In the genomic region with DNA sequence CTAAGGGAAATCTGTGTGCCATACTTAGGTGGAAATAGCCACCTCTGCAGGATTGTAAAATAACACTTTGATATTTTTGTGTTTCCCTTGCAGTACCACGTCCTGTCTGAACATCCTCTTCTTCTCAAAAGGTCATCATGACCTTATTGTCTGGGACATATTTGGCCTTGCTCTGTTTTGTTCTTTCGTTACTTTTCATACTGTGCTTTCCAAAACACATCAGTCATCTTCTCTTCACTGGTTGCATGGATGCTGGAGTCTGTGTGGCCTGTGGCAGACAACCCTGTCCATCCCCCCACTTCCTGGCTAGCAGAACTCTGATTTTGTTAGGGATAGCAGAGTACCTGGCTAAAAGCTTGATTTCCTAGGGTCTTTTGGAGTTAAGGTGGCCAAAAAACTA, we compare ENCODE assay signal across 17 cellular contexts. TPM values are rescaled to one million over a fixed set of nuclear protein-coding genes. Genes with fewer than 3 reads are reported as not detected.
A peak's percentile ranks its signal among the peaks of the same experiment; 100 is the strongest.
DNase-seq lines count a peak whose midpoint lies in the region; ATAC-seq and TF ChIP-seq lines count a peak whose summit lies in the region.
"Had no signal": no experiment of that assay in that cellular context is flagged by ENCODE, and none has a peak within 500 bp of the region (broad histone marks: within the 10 kb centered on the region; RNA-seq: fewer than 3 reads in every experiment).

No MANE protein-coding gene starts in this region.

- H3K23ac ChIP-seq in mesendoderm (ENCODE audit: low read length) = no peak overlapping the region

- H4K8ac ChIP-seq in mesendoderm (ENCODE audit: low read depth, low read length) = no peak overlapping the region

- no peak overlapping the region for H3K56ac ChIP-seq in mesendoderm (ENCODE audit: low read length)

- ATAC-seq in stimulated activated memory B cell treated with anti-CD40 and anti-IgM and Interleukin-4, amounts not matched to agents 10 μg/mL and 1 μg/mL and 100 μg/mL, for 72 hours = peak; percentile 24
- ATAC-seq: GM23338 had no signal

- H3K36me3 Mint-ChIP-seq in stimulated activated memory B cell treated with anti-CD40 and anti-IgM and Interleukin-4, amounts not matched to agents 10 μg/mL and 1 μg/mL and 100 μg/mL, for 72 hours = peaks cover 5% of the 10 kb centered on the region
- H3K36me3 Mint-ChIP-seq: CD4-positive, CD25-positive, alpha-beta regulatory T cell had no signal

- H3K27ac ChIP-seq in cardiac muscle cell (peak overlapping the region; percentile 56), right atrium auricular region (no peak overlapping the region), uterus (peak overlapping the region; percentile 77 to 89), mesendoderm (ENCODE audit: low read depth, low read length) (no peak overlapping the region)
- H3K27ac ChIP-seq: BLaER1 treated with 17β-estradiol and CSF1 and Interleukin-3, amounts not matched to agents 10 nM and 100 nM had no signal

- no peak overlapping the region for H3K27ac Mint-ChIP-seq in stimulated activated memory B cell treated with anti-CD40 and anti-IgM and Interleukin-4, amounts not matched to agents 10 μg/mL and 1 μg/mL and 100 μg/mL, for 72 hours
- H3K27ac Mint-ChIP-seq: CD4-positive, CD25-positive, alpha-beta regulatory T cell; GM23338 had no signal

- H2AK5ac ChIP-seq in mesendoderm (ENCODE audit: low read length) = no peak overlapping the region

- no peak overlapping the region for H3K4me2 ChIP-seq in mesendoderm (ENCODE audit: low read length)
- H3K4me2 ChIP-seq: BLaER1 treated with 17β-estradiol and CSF1 and Interleukin-3, amounts not matched to agents 10 nM and 100 nM had no signal

- H3K4me3 Mint-ChIP-seq in stimulated activated memory B cell treated with anti-CD40 and anti-IgM and Interleukin-4, amounts not matched to agents 10 μg/mL and 1 μg/mL and 100 μg/mL, for 72 hours = no peak overlapping the region
- H3K4me3 Mint-ChIP-seq: CD4-positive, CD25-positive, alpha-beta regulatory T cell; GM23338; H9 had no signal

- no peak overlapping the region for H3K18ac ChIP-seq in mesendoderm (ENCODE audit: low read length)

- WGBS in mesendoderm (ENCODE audit: extremely low coverage, insufficient coverage, low lambda C conversion rate) = no CpG with 5 or more reads among the region's 2 CpGs

- TF ChIP-seq POLR2A in uterus (IDR thresholded peaks at IDR 0.05) = no peak

- H3K4me1 Mint-ChIP-seq in stimulated activated memory B cell treated with anti-CD40 and anti-IgM and Interleukin-4, amounts not matched to agents 10 μg/mL and 1 μg/mL and 100 μg/mL, for 72 hours = no peaks in the 10 kb centered on the region

- H2BK5ac ChIP-seq in mesendoderm (ENCODE audit: low read length) = no peak overlapping the region

- DNase-seq in cardiac muscle cell (ENCODE audit: low read depth in 1 of 2, low spot score in 1 of 2) = no peak
- DNase-seq in right atrium auricular region (ENCODE audit: low spot score) = no peak
- peak; percentile 76 to 88 for DNase-seq in uterus
- no peak for DNase-seq in mesendoderm
- no peak for DNase-seq in effector CD8-positive, alpha-beta T cell (lab: John Stamatoyannopoulos, UW)
- DNase-seq in NCI-H2227 treated with DMSO at 0.1 percent for 48 hours (lab: John Stamatoyannopoulos, UW) = no peak
- DNase-seq: 8988T; AML-193; CD4-positive, CD25-positive, alpha-beta regulatory T cell; DMS53; GF-D8; H9; IMR-90 had no signal

- H2BK120ac ChIP-seq in mesendoderm (ENCODE audit: low read depth, low read length) = no peak overlapping the region

- H3K27me3 ChIP-seq in cardiac muscle cell (no peaks in the 10 kb centered on the region), right atrium auricular region (no peaks in the 10 kb centered on the region), uterus (no peaks in the 10 kb centered on the region), mesendoderm (ENCODE audit: insufficient read depth, low read length, poor library complexity) (no peaks in the 10 kb centered on the region)
- H3K27me3 ChIP-seq: BLaER1 treated with 17β-estradiol and CSF1 and Interleukin-3, amounts not matched to agents 10 nM and 100 nM had no signal

- TF ChIP-seq CTCF in cardiac muscle cell (IDR thresholded peaks at IDR 0.05; ENCODE audit: low read depth, low read length) = no peak
- no peak for TF ChIP-seq CTCF in right atrium auricular region (IDR thresholded peaks at IDR 0.05)
- TF ChIP-seq CTCF in uterus (IDR thresholded peaks at IDR 0.05) = peak in 1 of 4 experiments; percentile 58

- no peaks in the 10 kb centered on the region for H3K36me3 ChIP-seq in cardiac muscle cell
- no peaks in the 10 kb centered on the region for H3K36me3 ChIP-seq in right atrium auricular region
- no peaks in the 10 kb centered on the region for H3K36me3 ChIP-seq in uterus
- H3K36me3 ChIP-seq in mesendoderm (ENCODE audit: control insufficient read depth, insufficient read depth, low read length) = no peaks in the 10 kb centered on the region
- H3K36me3 ChIP-seq: BLaER1 treated with 17β-estradiol and CSF1 and Interleukin-3, amounts not matched to agents 10 nM and 100 nM had no signal

- intact Hi-C loops in uterus (cut with DNase I; ENCODE audit: low total_unique reads) = no loop called here

- H3K79me1 ChIP-seq in mesendoderm (ENCODE audit: low read length) = no peaks in the 10 kb centered on the region

- H2BK15ac ChIP-seq in mesendoderm (replicated peaks; ENCODE audit: low read depth) = no peak overlapping the region

- no peak overlapping the region for H4K5ac ChIP-seq in mesendoderm (ENCODE audit: low read length)

- no peaks in the 10 kb centered on the region for H3K79me2 ChIP-seq in mesendoderm (ENCODE audit: control insufficient read depth, insufficient read depth, low read length)

- H3K4me1 ChIP-seq in cardiac muscle cell (ENCODE audit: low read depth) = peaks cover 16% of the 10 kb centered on the region
- no peaks in the 10 kb centered on the region for H3K4me1 ChIP-seq in right atrium auricular region
- peaks cover 0 to 7% of the 10 kb centered on the region in 2 donors for H3K4me1 ChIP-seq in uterus
- H3K4me1 ChIP-seq in mesendoderm (ENCODE audit: control insufficient read depth, low read depth, low read length) = no peaks in the 10 kb centered on the region
- H3K4me1 ChIP-seq: BLaER1 treated with 17β-estradiol and CSF1 and Interleukin-3, amounts not matched to agents 10 nM and 100 nM had no signal

- H3K27me3 Mint-ChIP-seq in stimulated activated memory B cell treated with anti-CD40 and anti-IgM and Interleukin-4, amounts not matched to agents 10 μg/mL and 1 μg/mL and 100 μg/mL, for 72 hours = peaks cover 27% of the 10 kb centered on the region

- H3K4me3 ChIP-seq in cardiac muscle cell = no peak overlapping the region
- no peak overlapping the region for H3K4me3 ChIP-seq in right atrium auricular region
- H3K4me3 ChIP-seq in uterus = no peak overlapping the region
- H3K4me3 ChIP-seq in mesendoderm (ENCODE audit: low read length) = no peak overlapping the region
- H3K4me3 ChIP-seq: BLaER1 treated with 17β-estradiol and CSF1 and Interleukin-3, amounts not matched to agents 10 nM and 100 nM; GM23338 had no signal

- H3K4ac ChIP-seq in mesendoderm (ENCODE audit: low read depth, low read length) = no peak overlapping the region

- no peak overlapping the region for H3K9ac ChIP-seq in mesendoderm (ENCODE audit: low read length)
- H3K9ac ChIP-seq: BLaER1 treated with 17β-estradiol and CSF1 and Interleukin-3, amounts not matched to agents 10 nM and 100 nM had no signal

- H3K9me3 ChIP-seq in cardiac muscle cell (ENCODE audit: low read depth) (no peaks in the 10 kb centered on the region), right atrium auricular region (no peaks in the 10 kb centered on the region), uterus (no peaks in the 10 kb centered on the region)

- H3K9me3 Mint-ChIP-seq in stimulated activated memory B cell treated with anti-CD40 and anti-IgM and Interleukin-4, amounts not matched to agents 10 μg/mL and 1 μg/mL and 100 μg/mL, for 72 hours = peaks cover 8% of the 10 kb centered on the region

RNA-seq across cellular contexts. Expression of a gene that starts 9.4 kb away (rescaled TPM):
- total RNA-seq in cardiac muscle cell = 32.6 and 50.5 TPM in 2 replicates
- 27.1 and 36.8 TPM in 2 replicates for polyA plus RNA-seq in cardiac muscle cell
- total RNA-seq in right atrium auricular region = 1 to 10 TPM; 3.1 to 7.6 TPM
- 100 to 1,000 TPM in 2 of 4 donors, 10 to 100 TPM in 2; 20.3 to 166 (median 78.8) TPM for total RNA-seq in uterus
- polyA plus RNA-seq in mesendoderm (2013, experiment 1 of 2) = 9.8 TPM
- 10.4 TPM for polyA plus RNA-seq in mesendoderm (2013, experiment 2 of 2)
- total RNA-seq: HT-29, IMR-90 had no signal

RNA-seq across cellular contexts. Expression of a gene that starts 58.5 kb away (rescaled TPM):
- total RNA-seq in cardiac muscle cell = 22.6 and 27.2 TPM in 2 replicates
- 22.6 and 23.5 TPM in 2 replicates for polyA plus RNA-seq in cardiac muscle cell
- total RNA-seq in right atrium auricular region = 10 to 100 TPM; 19.1 to 20.2 TPM
- total RNA-seq in uterus = 10 to 100 TPM; 10.2 to 25.0 (median 20.7) TPM
- 11.2 TPM for polyA plus RNA-seq in mesendoderm (2013, experiment 1 of 2)
- 11.6 TPM for polyA plus RNA-seq in mesendoderm (2013, experiment 2 of 2)

Comparison
In these comparisons a context has a peak if more than half of its experiments do, and no peak if none do; other contexts are left out.
1. H3K27ac ChIP-seq: peak in cardiac muscle cell (single experiment) and uterus (2 of 2); none in right atrium auricular region (0 of 2) and mesendoderm (single experiment).
2. DNase-seq: peak in uterus (2 of 2); none in cardiac muscle cell (0 of 2), right atrium auricular region (single experiment), mesendoderm (single experiment), effector CD8-positive, alpha-beta T cell (single experiment) and NCI-H2227 treated with DMSO at 0.1 percent for 48 hours (single experiment).